11 cellular contexts compared by ENCODE assay signal in genomic region chr4:74715731-74716435, GRCh38.
DNase-seq lines count a peak whose midpoint lies in the region; ATAC-seq and TF ChIP-seq lines count a peak whose summit lies in the region.
"Had no signal": no experiment of that assay in that cellular context is flagged by ENCODE, and none has a peak within 500 bp of the region (broad histone marks: within the 10 kb centered on the region; RNA-seq: fewer than 3 reads in every experiment).

No MANE protein-coding gene starts in this region.

- no peak for TF ChIP-seq CTCF in stomach (IDR thresholded peaks at IDR 0.05)

- peak; percentile 39 for DNase-seq in fibroblast of peridontal ligament (ENCODE audit: extremely low read depth)
- no peak for DNase-seq in stomach
- no peak for DNase-seq in NCI-H524 (lab: John Stamatoyannopoulos, UW)
- no peak for DNase-seq in activated gamma-delta T cell treated with Interleukin-2 at 50 U/mL for 16 hours
- DNase-seq in activated CD4-positive, alpha-beta T cell treated with anti-CD3 and anti-CD28 coated beads, Interleukin-2, amount 50 U/mL, for 4 hours, result no peak
- DNase-seq: aorta, Caco-2 had no signal

- TF ChIP-seq POLR2A in stomach (IDR thresholded peaks at IDR 0.05), result no peak

- peaks cover 0 to 12% (median 8%) of the 10 kb centered on the region in 4 donors for H3K9me3 ChIP-seq in stomach
- H3K9me3 ChIP-seq: Caco-2 had no signal

- H3K4me3 ChIP-seq in stomach, result no peak overlapping the region
- H3K4me3 ChIP-seq: thoracic aorta had no signal

- H3K27ac ChIP-seq in stomach, result peak overlapping the region in 3 of 5 donors; percentile 25 to 46 (median 33)
- H3K27ac ChIP-seq: HL-60, thoracic aorta had no signal

- TF ChIP-seq EP300 in stomach (IDR thresholded peaks at IDR 0.05), result no peak

- H3K36me3 ChIP-seq in stomach, result no peaks in the 10 kb centered on the region
- H3K36me3 ChIP-seq: thoracic aorta had no signal

- H3K4me1 ChIP-seq in stomach, result peaks cover 0 to 16% (median 2%) of the 10 kb centered on the region in 4 donors
- H3K4me1 ChIP-seq: Caco-2 had no signal

- ATAC-seq in GM19395 (IDR thresholded peaks at IDR 0.05; ENCODE audit: unreplicated experiment) (peak; percentile 66), HG03571 (IDR thresholded peaks at IDR 0.05; ENCODE audit: unreplicated experiment) (peak; percentile 90)

- H3K27me3 ChIP-seq in stomach, result no peaks in the 10 kb centered on the region

- WGBS in stomach, 5 donors, result 19 to 35% (median 24%) methylated on average over 5 of the region's 5 CpGs

- intact Hi-C loops in stomach (cut with DNase I; ENCODE audit: low total_unique reads), result no loop called here
